Comparison of ENCODE assay signal across 20 cellular contexts in the genomic region with DNA sequence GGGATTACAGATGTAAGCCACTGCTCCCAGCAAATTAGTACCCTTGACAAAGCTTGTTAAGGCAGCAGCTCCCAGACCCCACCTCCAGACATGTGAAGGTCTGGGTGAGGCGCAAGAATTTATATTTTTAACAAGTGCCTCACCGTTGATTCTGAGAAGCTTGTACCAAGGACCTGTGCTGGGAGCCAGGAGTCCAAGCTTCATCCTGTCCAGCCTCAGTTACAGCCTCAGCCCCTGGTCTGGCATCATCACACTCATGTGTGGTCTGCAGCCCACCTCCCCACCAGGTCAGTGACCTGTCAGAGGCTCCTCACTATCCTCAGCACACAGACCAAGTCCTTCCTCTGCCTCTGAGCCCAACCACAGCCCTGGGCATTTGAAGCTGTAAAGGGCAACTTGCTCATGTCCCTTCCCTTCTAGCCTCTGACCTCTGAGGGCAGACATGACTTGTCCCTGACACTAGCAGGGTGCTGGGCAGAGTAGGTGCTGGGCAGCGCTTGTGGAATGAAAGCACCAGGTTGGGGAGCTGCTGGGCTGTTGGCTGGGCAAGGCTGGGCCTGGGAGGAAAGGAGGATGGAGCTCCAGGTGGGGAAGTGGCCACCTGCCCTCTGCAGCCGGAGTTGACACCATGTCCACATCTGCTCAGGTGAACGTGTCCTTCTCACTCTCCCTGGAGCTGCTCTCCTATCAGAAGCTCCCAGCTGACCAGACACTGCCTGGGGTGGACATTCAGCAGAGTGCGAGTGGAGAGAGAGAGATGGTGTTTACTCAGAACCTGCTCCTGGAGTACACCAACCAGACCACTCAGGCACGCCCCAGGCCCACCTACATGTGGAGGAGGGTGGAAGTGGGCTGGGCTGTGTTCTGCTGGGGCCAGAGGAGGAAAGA. TPM values are rescaled to one million over a fixed set of nuclear protein-coding genes. Genes with fewer than 3 reads are reported as not detected.
DNase-seq lines count a peak whose midpoint lies in the region; ATAC-seq and TF ChIP-seq lines count a peak whose summit lies in the region.
"Had no signal": no experiment of that assay in that cellular context is flagged by ENCODE, and none has a peak within 500 bp of the region (broad histone marks: within the 10 kb centered on the region; RNA-seq: fewer than 3 reads in every experiment).

No MANE protein-coding gene starts in this region.

- H3K79me2 ChIP-seq in mesendoderm (ENCODE audit: control insufficient read depth, insufficient read depth, low read length), result no peaks in the 10 kb centered on the region

- DNase-seq in activated naive CD8-positive, alpha-beta T cell treated with anti-CD3 and anti-CD28 coated beads, Interleukin-2, amount 10 ng/mL, durations not matched to agents 7 days and 5 days, result peak; percentile 26
- DNase-seq in activated naive CD8-positive, alpha-beta T cell treated with anti-CD3 and anti-CD28 coated beads, Interleukin-2, amount 50 U/mL, for 24 hours, result no peak
- DNase-seq in RWPE2 (ENCODE audit: low spot score) (peak; percentile 42), memory B cell (ENCODE audit: low spot score in 2 of 2) (no peak), COLO829 (ENCODE audit: low spot score) (no peak), GM03348 (ENCODE audit: low spot score) (no peak), mesendoderm (no peak)
- DNase-seq: activated CD8-positive, alpha-beta memory T cell treated with anti-CD3 and anti-CD28 coated beads, Interleukin-2, amount 10 ng/mL, durations not matched to agents 7 days and 5 days; activated naive CD4-positive, alpha-beta T cell treated with anti-CD3 and anti-CD28 coated beads, Interleukin-2, amount 10 ng/mL, durations not matched to agents 7 days and 5 days; GM23248; KBM-7; mammary epithelial cell; NCI-H1694; nephron progenitor cell; OCI-M1; SJCRH30; stimulated activated CD4-positive, alpha-beta T cell treated with anti-CD3 and anti-CD28 coated beads, Interleukin-12 subunit alpha, Interleukin-12 subunit beta, amount 100 ng/mL, for 4 hours had no signal

- H3K18ac ChIP-seq in mesendoderm (ENCODE audit: low read length), result no peak overlapping the region

- ATAC-seq in activated naive CD8-positive, alpha-beta T cell treated with anti-CD3 and anti-CD28 coated beads, Interleukin-2, amount 10 ng/mL, durations not matched to agents 7 days and 5 days (ENCODE audit: low read depth), result no peak
- ATAC-seq in activated naive CD8-positive, alpha-beta T cell treated with anti-CD3 and anti-CD28 coated beads, Interleukin-2, amount 50 U/mL, for 24 hours, result no peak
- ATAC-seq in RWPE2 (ENCODE audit: low read depth) (no peak), memory B cell (ENCODE audit: low read depth) (no peak)
- ATAC-seq in stimulated activated memory B cell treated with anti-CD40 and anti-IgM and Interleukin-4, amounts not matched to agents 10 μg/mL and 1 μg/mL and 100 μg/mL, for 72 hours, result no peak
- ATAC-seq: activated CD8-positive, alpha-beta memory T cell treated with anti-CD3 and anti-CD28 coated beads, Interleukin-2, amount 10 ng/mL, durations not matched to agents 7 days and 5 days had no signal

- H3K4me1 ChIP-seq in RWPE2 (ENCODE audit: insufficient read depth, poor library complexity, severe bottlenecking) (no peaks in the 10 kb centered on the region), mesendoderm (ENCODE audit: control insufficient read depth, low read depth, low read length) (no peaks in the 10 kb centered on the region)
- H3K4me1 ChIP-seq: SJCRH30 had no signal

- no peak overlapping the region for H2BK120ac ChIP-seq in mesendoderm (ENCODE audit: low read depth, low read length)

- no peak overlapping the region for H3K4me2 ChIP-seq in mesendoderm (ENCODE audit: low read length)

- no peak overlapping the region for H3K56ac ChIP-seq in mesendoderm (ENCODE audit: low read length)

- H3K4ac ChIP-seq in mesendoderm (ENCODE audit: low read depth, low read length), result no peak overlapping the region

- H3K27ac ChIP-seq in RWPE2 (ENCODE audit: poor library complexity, severe bottlenecking) (no peak overlapping the region), mesendoderm (ENCODE audit: low read depth, low read length) (no peak overlapping the region)
- H3K27ac ChIP-seq: GM23248, SJCRH30 had no signal

- no peaks in the 10 kb centered on the region for H3K9me3 ChIP-seq in RWPE2 (ENCODE audit: severe bottlenecking)
- H3K9me3 ChIP-seq: SJCRH30 had no signal

- H2BK15ac ChIP-seq in mesendoderm (replicated peaks; ENCODE audit: low read depth), result no peak overlapping the region

- no peaks in the 10 kb centered on the region for H3K27me3 Mint-ChIP-seq in activated naive CD8-positive, alpha-beta T cell treated with anti-CD3 and anti-CD28 coated beads, Interleukin-2, amount 10 ng/mL, durations not matched to agents 7 days and 5 days
- no peaks in the 10 kb centered on the region for H3K27me3 Mint-ChIP-seq in activated naive CD8-positive, alpha-beta T cell treated with anti-CD3 and anti-CD28 coated beads, Interleukin-2, amount 50 U/mL, for 24 hours
- peaks cover 4% of the 10 kb centered on the region for H3K27me3 Mint-ChIP-seq in memory B cell
- peaks cover 12% of the 10 kb centered on the region for H3K27me3 Mint-ChIP-seq in stimulated activated memory B cell treated with anti-CD40 and anti-IgM and Interleukin-4, amounts not matched to agents 10 μg/mL and 1 μg/mL and 100 μg/mL, for 72 hours
- H3K27me3 Mint-ChIP-seq: activated B cell treated with CpG ODN at 0.5 μM for 24 hours; activated CD8-positive, alpha-beta memory T cell treated with anti-CD3 and anti-CD28 coated beads, Interleukin-2, amount 10 ng/mL, durations not matched to agents 7 days and 5 days had no signal

- H3K79me1 ChIP-seq in mesendoderm (ENCODE audit: low read length), result no peaks in the 10 kb centered on the region

- H3K27ac Mint-ChIP-seq in activated naive CD8-positive, alpha-beta T cell treated with anti-CD3 and anti-CD28 coated beads, Interleukin-2, amount 10 ng/mL, durations not matched to agents 7 days and 5 days, result no peak overlapping the region
- H3K27ac Mint-ChIP-seq in activated naive CD8-positive, alpha-beta T cell treated with anti-CD3 and anti-CD28 coated beads, Interleukin-2, amount 50 U/mL, for 24 hours, result no peak overlapping the region
- peak overlapping the region; percentile 56 for H3K27ac Mint-ChIP-seq in memory B cell
- H3K27ac Mint-ChIP-seq in stimulated activated memory B cell treated with anti-CD40 and anti-IgM and Interleukin-4, amounts not matched to agents 10 μg/mL and 1 μg/mL and 100 μg/mL, for 72 hours, result peak overlapping the region; percentile 0
- H3K27ac Mint-ChIP-seq: activated B cell treated with CpG ODN at 0.5 μM for 24 hours; activated CD8-positive, alpha-beta memory T cell treated with anti-CD3 and anti-CD28 coated beads, Interleukin-2, amount 10 ng/mL, durations not matched to agents 7 days and 5 days; activated naive CD4-positive, alpha-beta T cell treated with anti-CD3 and anti-CD28 coated beads, Interleukin-2, amount 10 ng/mL, durations not matched to agents 7 days and 5 days; nephron progenitor cell; T-helper 2 cell treated with Interferon-gamma antibody and Interleukin-4, amounts not matched to agents 5 μg/mL and 100 μg/mL, for 36 hours had no signal

- H3K4me3 Mint-ChIP-seq in activated naive CD8-positive, alpha-beta T cell treated with anti-CD3 and anti-CD28 coated beads, Interleukin-2, amount 10 ng/mL, durations not matched to agents 7 days and 5 days, result no peak overlapping the region
- H3K4me3 Mint-ChIP-seq in activated naive CD8-positive, alpha-beta T cell treated with anti-CD3 and anti-CD28 coated beads, Interleukin-2, amount 50 U/mL, for 24 hours, result no peak overlapping the region
- no peak overlapping the region for H3K4me3 Mint-ChIP-seq in memory B cell
- H3K4me3 Mint-ChIP-seq in stimulated activated memory B cell treated with anti-CD40 and anti-IgM and Interleukin-4, amounts not matched to agents 10 μg/mL and 1 μg/mL and 100 μg/mL, for 72 hours, result no peak overlapping the region
- H3K4me3 Mint-ChIP-seq: activated B cell treated with CpG ODN at 0.5 μM for 24 hours; activated CD8-positive, alpha-beta memory T cell treated with anti-CD3 and anti-CD28 coated beads, Interleukin-2, amount 10 ng/mL, durations not matched to agents 7 days and 5 days; activated naive CD4-positive, alpha-beta T cell treated with anti-CD3 and anti-CD28 coated beads, Interleukin-2, amount 10 ng/mL, durations not matched to agents 7 days and 5 days; nephron progenitor cell; T-helper 2 cell treated with Interferon-gamma antibody and Interleukin-4, amounts not matched to agents 5 μg/mL and 100 μg/mL, for 36 hours had no signal

- no peak overlapping the region for H2BK5ac ChIP-seq in mesendoderm (ENCODE audit: low read length)

- H3K4me3 ChIP-seq in RWPE2 (ENCODE audit: severe bottlenecking) (no peak overlapping the region), mesendoderm (ENCODE audit: low read length) (no peak overlapping the region)
- H3K4me3 ChIP-seq: GM23248, SJCRH30 had no signal

- H3K27me3 ChIP-seq in RWPE2 (ENCODE audit: insufficient read depth, poor library complexity, severe bottlenecking), result no peaks in the 10 kb centered on the region
- H3K27me3 ChIP-seq in mesendoderm (ENCODE audit: insufficient read depth, low read length, poor library complexity), result no peaks in the 10 kb centered on the region
- H3K27me3 ChIP-seq: SJCRH30 had no signal

- peaks cover 18% of the 10 kb centered on the region for H3K36me3 Mint-ChIP-seq in activated naive CD8-positive, alpha-beta T cell treated with anti-CD3 and anti-CD28 coated beads, Interleukin-2, amount 10 ng/mL, durations not matched to agents 7 days and 5 days
- peaks cover 15% of the 10 kb centered on the region for H3K36me3 Mint-ChIP-seq in activated naive CD8-positive, alpha-beta T cell treated with anti-CD3 and anti-CD28 coated beads, Interleukin-2, amount 50 U/mL, for 24 hours (ENCODE audit: low read depth)
- peaks cover 23% of the 10 kb centered on the region for H3K36me3 Mint-ChIP-seq in memory B cell
- peaks cover 54% of the 10 kb centered on the region for H3K36me3 Mint-ChIP-seq in stimulated activated memory B cell treated with anti-CD40 and anti-IgM and Interleukin-4, amounts not matched to agents 10 μg/mL and 1 μg/mL and 100 μg/mL, for 72 hours

- H3K36me3 ChIP-seq in RWPE2 (ENCODE audit: low read depth) (peaks cover 32% of the 10 kb centered on the region), mesendoderm (ENCODE audit: control insufficient read depth, insufficient read depth, low read length) (peaks cover 3% of the 10 kb centered on the region)
- H3K36me3 ChIP-seq: SJCRH30 had no signal

- peaks cover 13% of the 10 kb centered on the region for H3K4me1 Mint-ChIP-seq in activated naive CD8-positive, alpha-beta T cell treated with anti-CD3 and anti-CD28 coated beads, Interleukin-2, amount 10 ng/mL, durations not matched to agents 7 days and 5 days
- H3K4me1 Mint-ChIP-seq in activated naive CD8-positive, alpha-beta T cell treated with anti-CD3 and anti-CD28 coated beads, Interleukin-2, amount 50 U/mL, for 24 hours, result peaks cover 19% of the 10 kb centered on the region
- peaks cover 17% of the 10 kb centered on the region for H3K4me1 Mint-ChIP-seq in memory B cell
- peaks cover 12% of the 10 kb centered on the region for H3K4me1 Mint-ChIP-seq in stimulated activated memory B cell treated with anti-CD40 and anti-IgM and Interleukin-4, amounts not matched to agents 10 μg/mL and 1 μg/mL and 100 μg/mL, for 72 hours

- H3K23ac ChIP-seq in mesendoderm (ENCODE audit: low read length), result no peak overlapping the region

- no CpG with 5 or more reads among the region's 7 CpGs for WGBS in mesendoderm (ENCODE audit: extremely low coverage, insufficient coverage, low lambda C conversion rate)

- no peak overlapping the region for H4K5ac ChIP-seq in mesendoderm (ENCODE audit: low read length)

- H2AK5ac ChIP-seq in mesendoderm (ENCODE audit: low read length), result no peak overlapping the region

- no peak overlapping the region for H4K8ac ChIP-seq in mesendoderm (ENCODE audit: low read depth, low read length)

- POLR2A ChIA-PET in activated naive CD8-positive, alpha-beta T cell treated with anti-CD3 and anti-CD28 coated beads, Interleukin-2, amount 10 ng/mL, durations not matched to agents 7 days and 5 days (lab: Charles Lee), result interaction anchor here (0.9 to 2.0 kb wide), 3 partner anchors 17 to 227 kb away, joined by 3 to 5 read pairs (median 3); a partner anchor contains a TSS

- TF ChIP-seq CTCF in RWPE2 (IDR thresholded peaks at IDR 0.05; ENCODE audit: poor library complexity, severe bottlenecking), result no peak

- H3K9me3 Mint-ChIP-seq in activated naive CD8-positive, alpha-beta T cell treated with anti-CD3 and anti-CD28 coated beads, Interleukin-2, amount 10 ng/mL, durations not matched to agents 7 days and 5 days, result no peaks in the 10 kb centered on the region
- H3K9me3 Mint-ChIP-seq in activated naive CD8-positive, alpha-beta T cell treated with anti-CD3 and anti-CD28 coated beads, Interleukin-2, amount 50 U/mL, for 24 hours, result no peaks in the 10 kb centered on the region
- no peaks in the 10 kb centered on the region for H3K9me3 Mint-ChIP-seq in memory B cell
- H3K9me3 Mint-ChIP-seq in stimulated activated memory B cell treated with anti-CD40 and anti-IgM and Interleukin-4, amounts not matched to agents 10 μg/mL and 1 μg/mL and 100 μg/mL, for 72 hours, result no peaks in the 10 kb centered on the region
- H3K9me3 Mint-ChIP-seq: activated B cell treated with CpG ODN at 0.5 μM for 24 hours; activated naive CD4-positive, alpha-beta T cell treated with anti-CD3 and anti-CD28 coated beads, Interleukin-2, amount 10 ng/mL, durations not matched to agents 7 days and 5 days; nephron progenitor cell; T-helper 2 cell treated with Interferon-gamma antibody and Interleukin-4, amounts not matched to agents 5 μg/mL and 100 μg/mL, for 36 hours had no signal

- H3K9ac ChIP-seq in mesendoderm (ENCODE audit: low read length), result no peak overlapping the region
- H3K9ac ChIP-seq: GM23248 had no signal

RNA-seq across cellular contexts. Expression of a gene that starts 16.9 kb away (rescaled TPM):
- total RNA-seq in activated naive CD8-positive, alpha-beta T cell treated with anti-CD3 and anti-CD28 coated beads, Interleukin-2, amount 10 ng/mL, durations not matched to agents 7 days and 5 days, result 10 to 100 TPM; 89.0 to 93.5 TPM
- polyA plus RNA-seq in mesendoderm (2013, experiment 1 of 2), result 16.5 TPM
- 16.7 TPM for polyA plus RNA-seq in mesendoderm (2013, experiment 2 of 2)

RNA-seq across cellular contexts. Expression of a gene that starts 18.4 kb away (rescaled TPM):
- total RNA-seq in activated naive CD8-positive, alpha-beta T cell treated with anti-CD3 and anti-CD28 coated beads, Interleukin-2, amount 10 ng/mL, durations not matched to agents 7 days and 5 days, result 10 to 100 TPM; 68.5 to 70.6 TPM
- 26.2 TPM for polyA plus RNA-seq in mesendoderm (2013, experiment 1 of 2)
- 26.8 TPM for polyA plus RNA-seq in mesendoderm (2013, experiment 2 of 2)

RNA-seq across cellular contexts. Expression of a gene that starts 45.3 kb away (rescaled TPM):
- 10 to 100 TPM; 54.0 to 55.0 TPM for total RNA-seq in activated naive CD8-positive, alpha-beta T cell treated with anti-CD3 and anti-CD28 coated beads, Interleukin-2, amount 10 ng/mL, durations not matched to agents 7 days and 5 days
- polyA plus RNA-seq in mesendoderm (2013, experiment 1 of 2), result 24.2 TPM
- polyA plus RNA-seq in mesendoderm (2013, experiment 2 of 2), result 24.6 TPM

Comparison
In these comparisons a context has a peak if more than half of its experiments do, and no peak if none do; other contexts are left out.
1. DNase-seq: peak in activated naive CD8-positive, alpha-beta T cell treated with anti-CD3 and anti-CD28 coated beads, Interleukin-2, amount 10 ng/mL, durations not matched to agents 7 days and 5 days (single experiment) and RWPE2 (single experiment); none in activated naive CD8-positive, alpha-beta T cell treated with anti-CD3 and anti-CD28 coated beads, Interleukin-2, amount 50 U/mL, for 24 hours (single experiment), memory B cell (0 of 2), COLO829 (single experiment), GM03348 (single experiment) and mesendoderm (single experiment).
2. H3K27ac Mint-ChIP-seq: peak in memory B cell (single experiment) and stimulated activated memory B cell treated with anti-CD40 and anti-IgM and Interleukin-4, amounts not matched to agents 10 μg/mL and 1 μg/mL and 100 μg/mL, for 72 hours (single experiment); none in activated naive CD8-positive, alpha-beta T cell treated with anti-CD3 and anti-CD28 coated beads, Interleukin-2, amount 10 ng/mL, durations not matched to agents 7 days and 5 days (single experiment) and activated naive CD8-positive, alpha-beta T cell treated with anti-CD3 and anti-CD28 coated beads, Interleukin-2, amount 50 U/mL, for 24 hours (single experiment).